ENCODE assay signal across 23 cellular contexts in genomic region chr3:24538891-24539290, GRCh38. TPM values are rescaled to one million over a fixed set of nuclear protein-coding genes. Genes with fewer than 3 reads are reported as not detected.
A peak's percentile ranks its signal among the peaks of the same experiment; 100 is the strongest.
DNase-seq lines count a peak whose midpoint lies in the region; ATAC-seq, FAIRE-seq and TF ChIP-seq lines count a peak whose summit lies in the region.
"Had no signal": no experiment of that assay in that cellular context is flagged by ENCODE, and none has a peak within 500 bp of the region (broad histone marks: within the 10 kb centered on the region; RNA-seq: fewer than 3 reads in every experiment).

No MANE protein-coding gene starts in this region.

- WGBS in adrenal gland, 4 donors, result 61 to 65% (median 63%) methylated on average over 2 of the region's 2 CpGs
- WGBS in heart right ventricle, 2 donors, result 34 to 68% methylated on average over 2 of the region's 2 CpGs
- 69 to 78% (median 75%) methylated on average over 2 of the region's 2 CpGs for WGBS in spleen, 5 donors

- H3K4me3 ChIP-seq in adrenal gland, result no peak overlapping the region
- H3K4me3 ChIP-seq in heart right ventricle, result no peak overlapping the region
- H3K4me3 ChIP-seq in spleen, result no peak overlapping the region
- H3K4me3 ChIP-seq: BLaER1, PC-9 had no signal

- TF ChIP-seq CTCF in adrenal gland (IDR thresholded peaks at IDR 0.05), result no peak
- TF ChIP-seq CTCF in heart right ventricle (IDR thresholded peaks at IDR 0.05), result no peak
- TF ChIP-seq CTCF in spleen (IDR thresholded peaks at IDR 0.05 in 8 of 11, conservative IDR thresholded peaks at IDR 0.05 in 3 of 11), result no peak

- H3K27ac ChIP-seq in adrenal gland, result no peak overlapping the region
- peak overlapping the region in 7 of 10 donors; percentile 18 to 69 (median 59) for H3K27ac ChIP-seq in heart right ventricle
- H3K27ac ChIP-seq in spleen, result peak overlapping the region in 5 of 8 donors; percentile 24 to 48 (median 29)
- H3K27ac ChIP-seq: BLaER1, PC-9 had no signal

- H3K36me3 ChIP-seq in adrenal gland (replicated peaks in 1 of 2) (no peaks in the 10 kb centered on the region), heart right ventricle (no peaks in the 10 kb centered on the region), spleen (no peaks in the 10 kb centered on the region)
- H3K36me3 ChIP-seq: BLaER1 had no signal

- intact Hi-C loops in adrenal gland (cut with DNase I), result no loop called here
- intact Hi-C loops in heart right ventricle (cut with DNase I), result no loop called here
- intact Hi-C loops in spleen (cut with DNase I; ENCODE audit: low total_unique reads), result no loop called here

- peak; percentile 82 to 100 (median 96) for ATAC-seq in heart right ventricle
- no peak for ATAC-seq in GM19395 (IDR thresholded peaks at IDR 0.05; ENCODE audit: unreplicated experiment)
- ATAC-seq in GM19023 (IDR thresholded peaks at IDR 0.05; ENCODE audit: unreplicated experiment), result no peak
- ATAC-seq: CD8-positive, alpha-beta T cell; HepG2 had no signal

- FAIRE-seq in H54 (lab: Jason Lieb, UNC), result no peak
- FAIRE-seq: A204.1, D721Med, G401.6, GM12891, H1, HepG2 had no signal

- H3K9me3 ChIP-seq in adrenal gland (replicated peaks in 1 of 3) (no peaks in the 10 kb centered on the region), heart right ventricle (no peaks in the 10 kb centered on the region), spleen (no peaks in the 10 kb centered on the region)
- H3K9me3 ChIP-seq: BLaER1 had no signal

- H3K4me1 ChIP-seq in adrenal gland (replicated peaks in 1 of 2), result peaks cover 0 to 9% of the 10 kb centered on the region in 2 donors
- H3K4me1 ChIP-seq in heart right ventricle, result peaks cover 0 to 15% (median 4%) of the 10 kb centered on the region in 9 donors
- H3K4me1 ChIP-seq in spleen, result peaks cover 0 to 5% (median 0%) of the 10 kb centered on the region in 6 donors
- H3K4me1 ChIP-seq: BLaER1 had no signal

- DNase-seq in adrenal gland (peak in 5 of 7 donors; percentile 16 to 67 (median 29)), heart right ventricle (peak; percentile 11 to 66), medulla oblongata (ENCODE audit: extremely low spot score) (peak; percentile 35), spleen (no peak), iPS-NIHi7 (ENCODE audit: extremely low spot score) (no peak), H54 (ENCODE audit: insufficient read length, low spot score) (no peak)
- DNase-seq: CD8-positive, alpha-beta T cell; DMS79 treated with DMSO at 0.1 percent for 48 hours; KG1; NCI-H1436; NCI-H2029 treated with DMSO at 0.1 percent for 48 hours; NCI-H2171 treated with DMSO at 0.1 percent for 48 hours; NCI-H774; PC-9 had no signal

- H3K27me3 ChIP-seq in adrenal gland (no peaks in the 10 kb centered on the region), heart right ventricle (no peaks in the 10 kb centered on the region), spleen (replicated peaks in 1 of 7) (no peaks in the 10 kb centered on the region)
- H3K27me3 ChIP-seq: BLaER1 had no signal

- TF ChIP-seq POLR2A in adrenal gland (IDR thresholded peaks at IDR 0.05) (no peak), spleen (IDR thresholded peaks at IDR 0.05) (no peak), H54 (IDR thresholded peaks at IDR 0.05; ENCODE audit: low read depth, low read length) (no peak)

RNA-seq across cellular contexts. Expression of gene THRB, which starts 44.2 kb away (rescaled TPM):
- total RNA-seq in adrenal gland (10 to 100 TPM in 6 of 8 donors, 1 to 10 TPM in 2; 9.4 to 30.7 (median 19.0) TPM), heart right ventricle (10 to 100 TPM; 14.4 to 32.8 (median 26.4) TPM), spleen (10 to 100 TPM in 6 of 7 donors, 1 to 10 TPM in 1; 7.6 to 26.6 (median 18.3) TPM)
- polyA plus RNA-seq in adrenal gland (1 to 10 TPM; 3.0 to 8.9 (median 4.8) TPM), heart right ventricle (1 to 10 TPM; 3.8 to 5.2 TPM), spleen (1 to 10 TPM in 2 of 3 donors, under 1 TPM in 1; 1.00 to 3.7 (median 1.9) TPM)
- total RNA-seq: CD8-positive, alpha-beta T cell had no signal

Comparison
In these comparisons a context has a peak if more than half of its experiments do, and no peak if none do; other contexts are left out.
1. DNase-seq: peak in adrenal gland (5 of 7), heart right ventricle (2 of 2) and medulla oblongata (single experiment); none in spleen (single experiment), iPS-NIHi7 (single experiment) and H54 (single experiment).
2. H3K27ac ChIP-seq: peak in heart right ventricle (7 of 10) and spleen (5 of 8); none in adrenal gland (0 of 5).
3. ATAC-seq: peak in heart right ventricle (8 of 8); none in GM19395 (single experiment) and GM19023 (single experiment).